8 cellular contexts compared by ENCODE assay signal in the genomic region with DNA sequence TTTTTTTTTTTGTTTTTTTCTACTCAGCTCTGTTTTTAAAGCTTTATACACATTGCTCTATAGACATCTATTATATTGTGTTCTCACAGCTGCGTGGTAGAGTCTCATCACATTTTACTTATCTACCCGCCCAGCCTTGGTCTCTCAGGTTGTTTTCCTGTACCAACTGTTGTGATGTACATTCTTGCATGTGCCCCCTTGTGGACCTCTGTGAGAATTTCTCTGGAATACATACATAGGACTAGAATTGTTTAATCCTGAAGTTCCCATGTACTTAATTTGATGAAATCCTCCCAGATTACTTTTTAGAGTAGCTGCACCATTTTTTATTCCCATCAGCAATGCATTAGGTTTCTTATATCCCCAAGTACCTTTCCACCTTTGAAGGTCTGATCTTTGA. TPM values are rescaled to one million over a fixed set of nuclear protein-coding genes. Genes with fewer than 3 reads are reported as not detected.
DNase-seq lines count a peak whose midpoint lies in the region; ATAC-seq, FAIRE-seq and TF ChIP-seq lines count a peak whose summit lies in the region.

No MANE protein-coding gene starts in this region.

- no peak overlapping the region for H4K5ac ChIP-seq in mesendoderm (ENCODE audit: low read length)

- H3K27me3 ChIP-seq in astrocyte (ENCODE audit: insufficient read depth, low read length) = no peaks in the 10 kb centered on the region
- H3K27me3 ChIP-seq in mesendoderm (ENCODE audit: insufficient read depth, low read length, poor library complexity) = no peaks in the 10 kb centered on the region

- H3K23ac ChIP-seq in mesendoderm (ENCODE audit: low read length) = no peak overlapping the region

- H2AFZ ChIP-seq in astrocyte (ENCODE audit: low read depth, low read length) = no peak overlapping the region

- H3K9me3 ChIP-seq in astrocyte (ENCODE audit: insufficient read depth, low read depth, low read length) = no peaks in the 10 kb centered on the region

- H3K4me1 Mint-ChIP-seq in astrocyte (ENCODE audit: low read depth, unreplicated experiment) (peaks cover 5% of the 10 kb centered on the region), CD14-positive monocyte (no peaks in the 10 kb centered on the region)

- no peak overlapping the region for H2BK5ac ChIP-seq in mesendoderm (ENCODE audit: low read length)

- ATAC-seq in GM19455 (IDR thresholded peaks at IDR 0.05; ENCODE audit: unreplicated experiment) = no peak

- H3K9ac ChIP-seq in astrocyte (ENCODE audit: low read length) (no peak overlapping the region), mesendoderm (ENCODE audit: low read length) (no peak overlapping the region)

- H2AK5ac ChIP-seq in mesendoderm (ENCODE audit: low read length) = no peak overlapping the region

- intact Hi-C loops in CD14-positive monocyte (cut with micrococcal nuclease) = no loop called here

- H3K36me3 Mint-ChIP-seq in astrocyte (ENCODE audit: low read depth, unreplicated experiment) (no peaks in the 10 kb centered on the region), CD14-positive monocyte (no peaks in the 10 kb centered on the region)

- H3K27ac Mint-ChIP-seq in astrocyte (ENCODE audit: unreplicated experiment) (no peak overlapping the region), CD14-positive monocyte (no peak overlapping the region)

- H3K56ac ChIP-seq in mesendoderm (ENCODE audit: low read length) = no peak overlapping the region

- TF ChIP-seq CTCF in astrocyte (IDR thresholded peaks at IDR 0.05; ENCODE audit: insufficient read depth, low read depth, low read length) (peak; percentile 60), CD14-positive monocyte (IDR thresholded peaks at IDR 0.05) (no peak)

- no peaks in the 10 kb centered on the region for H4K20me1 ChIP-seq in astrocyte (ENCODE audit: insufficient read depth, low read length)

- H3K27me3 Mint-ChIP-seq in astrocyte (ENCODE audit: low read depth, unreplicated experiment) = no peaks in the 10 kb centered on the region
- H3K27me3 Mint-ChIP-seq in CD14-positive monocyte (ENCODE audit: low read depth in 3 of 3) = peaks cover 0 to 3% (median 0%) of the 10 kb centered on the region in 3 donors

- H3K18ac ChIP-seq in mesendoderm (ENCODE audit: low read length) = no peak overlapping the region

- no peak overlapping the region for H4K8ac ChIP-seq in mesendoderm (ENCODE audit: low read depth, low read length)

- H3K36me3 ChIP-seq in astrocyte (ENCODE audit: insufficient read depth, low read length) (no peaks in the 10 kb centered on the region), mesendoderm (ENCODE audit: control insufficient read depth, insufficient read depth, low read length) (no peaks in the 10 kb centered on the region)

- WGBS in mesendoderm (ENCODE audit: extremely low coverage, insufficient coverage, low lambda C conversion rate) = no CpG with 5 or more reads among the region's 2 CpGs

- no peaks in the 10 kb centered on the region for H3K79me1 ChIP-seq in mesendoderm (ENCODE audit: low read length)

- H3K4me2 ChIP-seq in astrocyte (ENCODE audit: low read length) = no peak overlapping the region
- H3K4me2 ChIP-seq in mesendoderm (ENCODE audit: low read length) = no peak overlapping the region

- H3K9me3 Mint-ChIP-seq in astrocyte (ENCODE audit: unreplicated experiment) = no peaks in the 10 kb centered on the region
- H3K9me3 Mint-ChIP-seq in CD14-positive monocyte = peaks cover 0 to 5% (median 0%) of the 10 kb centered on the region in 7 donors

- H3K4me1 ChIP-seq in astrocyte (ENCODE audit: insufficient read depth, low read length) (no peaks in the 10 kb centered on the region), mesendoderm (ENCODE audit: control insufficient read depth, low read depth, low read length) (no peaks in the 10 kb centered on the region)

- H3K4me3 ChIP-seq in astrocyte (ENCODE audit: insufficient read depth, low read depth, low read length) = no peak overlapping the region
- no peak overlapping the region for H3K4me3 ChIP-seq in mesendoderm (ENCODE audit: low read length)

- DNase-seq in NCI-H524 (lab: John Stamatoyannopoulos, UW) (peak; percentile 47 to 70), NCI-H524 treated with DMSO at 0.1 percent for 48 hours (lab: John Stamatoyannopoulos, UW) (no peak), M059J (ENCODE audit: low read depth) (peak; percentile 57), astrocyte (ENCODE audit: low read depth) (peak; percentile 27), mesendoderm (peak; percentile 70), CD14-positive monocyte (ENCODE audit: low spot score) (no peak)
- no peak for DNase-seq in activated CD4-positive, alpha-beta T cell treated with anti-CD3 and anti-CD28 coated beads, Interleukin-2, amount 50 U/mL, for 48 hours

- H3K4me3 Mint-ChIP-seq in astrocyte (ENCODE audit: unreplicated experiment) (no peak overlapping the region), CD14-positive monocyte (no peak overlapping the region)

- no peak overlapping the region for H3K4ac ChIP-seq in mesendoderm (ENCODE audit: low read depth, low read length)

- FAIRE-seq in astrocyte (lab: Jason Lieb, UNC) = no peak

- H3K79me2 ChIP-seq in astrocyte (ENCODE audit: insufficient read depth, low read length) (no peaks in the 10 kb centered on the region), mesendoderm (ENCODE audit: control insufficient read depth, insufficient read depth, low read length) (no peaks in the 10 kb centered on the region)

- H3K27ac ChIP-seq in astrocyte (ENCODE audit: low read depth, low read length) (no peak overlapping the region), mesendoderm (ENCODE audit: low read depth, low read length) (no peak overlapping the region)

- no peak overlapping the region for H2BK120ac ChIP-seq in mesendoderm (ENCODE audit: low read depth, low read length)

- no peak overlapping the region for H2BK15ac ChIP-seq in mesendoderm (replicated peaks; ENCODE audit: low read depth)

RNA-seq across cellular contexts. Expression of gene TINAG, which starts 40.4 kb away (rescaled TPM):
- total RNA-seq in M059J (2014; rRNA removed; shearing (Covaris generic)) = not detected in 2 replicates
- total RNA-seq in astrocyte = not detected in 2 replicates
- polyA plus RNA-seq in mesendoderm (2013, experiment 1 of 2) = not detected
- not detected for polyA plus RNA-seq in mesendoderm (2013, experiment 2 of 2)
- polyA plus RNA-seq in CD14-positive monocyte = not detected

Comparison
In these comparisons a context has a peak if more than half of its experiments do, and no peak if none do; other contexts are left out.
1. DNase-seq: peak in NCI-H524 (2 of 2), M059J (single experiment), astrocyte (single experiment) and mesendoderm (single experiment); none in NCI-H524 treated with DMSO at 0.1 percent for 48 hours (single experiment), CD14-positive monocyte (single experiment) and activated CD4-positive, alpha-beta T cell treated with anti-CD3 and anti-CD28 coated beads, Interleukin-2, amount 50 U/mL, for 48 hours (0 of 2).